Comparison of ENCODE assay signal across 32 cellular contexts in the genomic region with DNA sequence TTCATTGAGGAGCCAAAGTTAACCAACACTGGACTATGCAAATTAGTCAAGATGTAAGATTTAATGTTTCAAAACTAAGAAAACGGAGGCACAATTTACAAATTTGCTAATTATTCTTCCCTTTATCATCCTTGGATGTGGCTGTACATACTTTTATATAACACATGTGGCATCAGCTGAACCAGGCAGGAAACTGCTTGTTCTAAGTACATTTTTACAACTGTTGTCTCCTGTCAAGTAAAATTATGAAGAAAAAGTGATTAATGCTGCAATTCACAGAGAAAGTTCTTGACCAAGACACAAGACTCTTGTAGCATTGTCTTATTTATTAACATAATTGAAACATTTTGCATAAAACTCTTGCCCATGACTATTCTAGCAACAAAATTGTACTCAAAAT.
"Had no signal": no experiment of that assay in that cellular context is flagged by ENCODE, and none has a peak within 500 bp of the region (broad histone marks: within the 10 kb centered on the region; RNA-seq: fewer than 3 reads in every experiment).

No MANE protein-coding gene starts in this region.

- ATAC-seq: Panc1 had no signal

- H3K36me3 ChIP-seq: SJSA1 had no signal

- H3K4me3 ChIP-seq: PC-9, SJSA1 had no signal

- H3K9ac ChIP-seq: SK-N-SH had no signal

- H3K27ac ChIP-seq: PC-9, RWPE1, SJSA1 had no signal

- H3K4me2 ChIP-seq: PC-9, SK-N-SH had no signal

- H2AFZ ChIP-seq: PC-9 had no signal

- H3K4me1 ChIP-seq: SJSA1 had no signal

- H3K27me3 ChIP-seq: SJSA1 had no signal

- H3K9me3 ChIP-seq: SJSA1, SK-N-SH had no signal

- DNase-seq: Kasumi-1, KG1, MM.1S, MV-4-11, NCI-H1092, NCI-H1105 treated with DMSO at 0.1 percent for 48 hours, NCI-H1417, NCI-H1436, NCI-H146, NCI-H1694, NCI-H187, NCI-H1930, NCI-H2029 treated with DMSO at 0.1 percent for 48 hours, NCI-H2081 treated with DMSO at 0.1 percent for 48 hours, NCI-H2107, NCI-H2171, NCI-H226, NCI-H446 treated with DMSO at 0.1 percent for 48 hours, NCI-H510A, NCI-H524, NCI-H526, NCI-H69, NCI-H748 treated with DMSO at 0.1 percent for 48 hours, NCI-H82, PC-9, Right ventricle myocardium superior, SHP77 treated with DMSO at 0.1 percent for 48 hours, SK-N-SH, SW 1271 had no signal
